Comparison of ENCODE assay signal across 8 cellular contexts in genomic region chr4:183444149-183444952, GRCh38. TPM values are rescaled to one million over a fixed set of nuclear protein-coding genes. Genes with fewer than 3 reads are reported as not detected.
A peak's percentile ranks its signal among the peaks of the same experiment; 100 is the strongest.
DNase-seq lines count a peak whose midpoint lies in the region; ATAC-seq and TF ChIP-seq lines count a peak whose summit lies in the region.

CDKN2AIP (plus strand) TSS chr4:183444636; CDS start chr4:183444798, 162 bp downstream.

- TF ChIP-seq POLR2A in spleen (IDR thresholded peaks at IDR 0.05): peak; percentile 67 to 96 (median 91)

- POLR2A ChIA-PET in activated B cell treated with CpG ODN at 0.5 μM for 24 hours (lab: Charles Lee): interaction anchor here (0.5 to 3.9 kb wide), 14 partner anchors 11 to 1699 kb away, joined by 3 to 41 read pairs (median 5); partner anchors contain the start of genes CASP3, DCTD, ING2 and IRF2

- ATAC-seq in GM19025 (IDR thresholded peaks at IDR 0.05; ENCODE audit: low read depth, unreplicated experiment) (peak; percentile 83), HG03280 (IDR thresholded peaks at IDR 0.05; ENCODE audit: unreplicated experiment) (peak; percentile 87), activated B cell treated with CpG ODN at 0.5 μM for 24 hours (ENCODE audit: low read depth) (peak; percentile 86)

- DNase-seq in AG10803 (ENCODE audit: low read depth): peak; percentile 93
- peak; percentile 91 for DNase-seq in NCI-H345 (lab: John Stamatoyannopoulos, UW)
- peak; percentile 93 for DNase-seq in activated B cell treated with CpG ODN at 0.5 μM for 24 hours
- peak; percentile 93 to 97 for DNase-seq in cardiac fibroblast (ENCODE audit: low read depth in 2 of 2)
- DNase-seq in immature natural killer cell: peak; percentile 96 to 97 (median 96)
- peak; percentile 99 for DNase-seq in spleen

- TF ChIP-seq CTCF in AG10803 (conservative IDR thresholded peaks at IDR 0.05; ENCODE audit: low read length) (no peak; the same call in 1 of the 2 replicates), activated B cell treated with CpG ODN at 0.5 μM for 24 hours (IDR thresholded peaks at IDR 0.05) (no peak), cardiac fibroblast (IDR thresholded peaks at IDR 0.05; ENCODE audit: low read depth, low read length) (no peak), spleen (IDR thresholded peaks at IDR 0.05 in 8 of 11, conservative IDR thresholded peaks at IDR 0.05 in 3 of 11) (peak in 10 of 11 experiments; percentile 3 to 55 (median 32))

- no peaks in the 10 kb centered on the region for H3K27me3 ChIP-seq in spleen (replicated peaks in 1 of 7)

- H3K4me1 ChIP-seq in spleen: peaks cover 35 to 58% (median 52%) of the 10 kb centered on the region in 6 donors

- H3K36me3 Mint-ChIP-seq in activated B cell treated with CpG ODN at 0.5 μM for 24 hours (ENCODE audit: low read depth) (peaks cover 41% of the 10 kb centered on the region), immature natural killer cell (peaks cover 0 to 20% (median 11%) of the 10 kb centered on the region in 3 donors)

- H3K27me3 Mint-ChIP-seq in activated B cell treated with CpG ODN at 0.5 μM for 24 hours: no peaks in the 10 kb centered on the region
- peaks cover 5 to 11% (median 8%) of the 10 kb centered on the region in 3 donors for H3K27me3 Mint-ChIP-seq in immature natural killer cell (ENCODE audit: low read depth in 3 of 3)

- 0 to 1% (median 0%) methylated on average over 37 to 101 of the region's 101 CpGs for WGBS in spleen, 5 donors

- H3K27ac ChIP-seq in spleen: peak within 1 kb of the TSS; percentile 93 to 99 (median 96)

- H3K27ac Mint-ChIP-seq in activated B cell treated with CpG ODN at 0.5 μM for 24 hours: peak within 1 kb of the TSS; percentile 95
- peak within 1 kb of the TSS; percentile 96 to 99 (median 96) for H3K27ac Mint-ChIP-seq in immature natural killer cell

- peaks cover 0 to 36% (median 32%) of the 10 kb centered on the region in 6 donors for H3K36me3 ChIP-seq in spleen

- intact Hi-C loops in activated B cell treated with CpG ODN at 0.5 μM for 24 hours (cut with micrococcal nuclease) (loop anchor here (1.0 to 10.0 kb wide), 10 partner anchors 28 to 1758 kb away; partner anchors contain the start of genes ACSL1, CASP3, CFAP97 and DCTD), spleen (cut with DNase I; ENCODE audit: low total_unique reads) (loop anchor here (10.0 kb wide), 1 partner anchor 60 kb away; the partner anchor contains the start of gene ING2)

- peak within 1 kb of the TSS; percentile 87 for H3K4me3 ChIP-seq in AG10803 (ENCODE audit: low read length)
- H3K4me3 ChIP-seq in cardiac fibroblast (replicated peaks in 1 of 2; ENCODE audit: low read depth in 2 of 2, low read length in 2 of 2): peak within 1 kb of the TSS; percentile 96 to 97
- peak within 1 kb of the TSS; percentile 76 to 99 (median 89) for H3K4me3 ChIP-seq in spleen

- H3K9me3 Mint-ChIP-seq in activated B cell treated with CpG ODN at 0.5 μM for 24 hours: no peaks in the 10 kb centered on the region
- no peaks in the 10 kb centered on the region for H3K9me3 Mint-ChIP-seq in immature natural killer cell

- H3K9me3 ChIP-seq in spleen: no peaks in the 10 kb centered on the region

- H3K4me3 Mint-ChIP-seq in activated B cell treated with CpG ODN at 0.5 μM for 24 hours (peak within 1 kb of the TSS; percentile 95), immature natural killer cell (peak within 1 kb of the TSS; percentile 95 to 99 (median 98))

- CTCF ChIA-PET in activated B cell treated with CpG ODN at 0.5 μM for 24 hours (lab: Charles Lee): interaction anchor here (0.9 to 3.2 kb wide), 5 partner anchors 37 to 526 kb away, joined by 3 to 18 read pairs (median 3); no protein-coding TSS in a partner anchor

- H3K4me1 Mint-ChIP-seq in activated B cell treated with CpG ODN at 0.5 μM for 24 hours (peaks cover 36% of the 10 kb centered on the region), immature natural killer cell (peaks cover 49 to 60% of the 10 kb centered on the region in 2 donors)

RNA-seq across cellular contexts. Expression of gene CDKN2AIP, which starts in this region (rescaled TPM):
- total RNA-seq in activated B cell treated with CpG ODN at 0.5 μM for 24 hours (19.9 and 21.8 TPM in 2 replicates), spleen (10 to 100 TPM; 11.6 to 27.9 (median 19.5) TPM)
- polyA plus RNA-seq in immature natural killer cell (10 to 100 TPM; 10.7 to 41.3 (median 28.8) TPM), spleen (10 to 100 TPM; 11.9 to 19.0 (median 14.2) TPM)

Comparison
In these comparisons a context has a peak if more than half of its experiments do, and no peak if none do; other contexts are left out.
1. Peak in every context shown above with its lines: DNase-seq, ATAC-seq, H3K4me3 ChIP-seq and H3K27ac ChIP-seq.
2. CTCF ChIP-seq: peak in spleen (10 of 11); none in AG10803 (single experiment), activated B cell treated with CpG ODN at 0.5 μM for 24 hours (single experiment) and cardiac fibroblast (single experiment).